Comparison of ENCODE assay signal across 8 cellular contexts in the genomic region with DNA sequence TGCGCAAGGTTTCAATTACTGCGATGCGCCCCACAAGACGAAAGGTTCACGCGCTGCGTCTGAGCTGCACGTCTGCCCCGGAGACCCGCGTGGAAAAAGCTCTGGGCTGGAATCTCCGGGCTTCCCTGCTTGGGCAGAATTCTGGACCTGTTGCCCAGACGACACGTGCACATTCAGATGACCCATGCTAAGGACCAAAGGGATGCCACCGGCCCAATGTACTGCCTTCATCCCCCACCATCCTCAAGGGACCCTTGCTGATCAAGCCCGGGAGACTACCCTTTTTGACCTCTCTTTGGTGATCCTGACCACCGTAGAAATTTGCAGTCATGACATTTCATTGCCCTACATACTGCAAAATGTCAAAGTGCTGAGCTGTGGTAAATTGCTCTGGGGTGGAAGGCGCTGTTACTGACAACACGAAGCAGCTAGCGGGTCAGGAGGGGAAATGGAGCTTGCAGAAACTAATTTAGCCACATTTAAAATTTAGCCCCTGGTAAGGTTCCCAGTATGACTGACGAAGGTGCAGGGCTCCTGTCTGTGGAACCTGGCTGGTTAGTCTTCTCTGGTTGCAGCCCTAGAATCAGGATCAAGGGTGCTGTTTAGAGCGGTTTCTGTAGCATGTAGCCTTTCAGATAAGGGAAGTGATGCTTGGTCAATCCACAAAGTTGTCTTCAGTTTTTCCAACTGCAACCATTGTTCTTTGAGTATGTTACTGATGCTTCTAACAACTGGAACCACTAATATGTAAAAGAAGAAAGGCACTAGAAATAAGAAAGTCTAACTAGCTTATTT.
DNase-seq lines count a peak whose midpoint lies in the region; ATAC-seq and TF ChIP-seq lines count a peak whose summit lies in the region.

No MANE protein-coding gene starts in this region.

- peak overlapping the region; percentile 67 for H3K9ac ChIP-seq in adipocyte (ENCODE audit: low read length)

- no peaks in the 10 kb centered on the region for H3K9me3 Mint-ChIP-seq in activated CD8-positive, alpha-beta memory T cell treated with anti-CD3 and anti-CD28 coated beads, Interleukin-2, amount 10 ng/mL, durations not matched to agents 7 days and 5 days (ENCODE audit: low read depth)

- peak overlapping the region; percentile 85 for H3K4me3 ChIP-seq in adipocyte (ENCODE audit: low read length)
- peak overlapping the region; percentile 48 for H3K4me3 ChIP-seq in lower leg skin (ENCODE audit: low read depth, poor library complexity, severe bottlenecking)
- peak overlapping the region; percentile 54 to 56 for H3K4me3 ChIP-seq in tibial artery

- peak overlapping the region in 1 of 2 donors; percentile 29 for H3K27ac ChIP-seq in tibial artery

- TF ChIP-seq POLR2A in lower leg skin (IDR thresholded peaks at IDR 0.05), result no peak

- ATAC-seq in activated CD8-positive, alpha-beta memory T cell treated with anti-CD3 and anti-CD28 coated beads, Interleukin-2, amount 10 ng/mL, durations not matched to agents 7 days and 5 days, result peak; percentile 16
- ATAC-seq in HG03432 (IDR thresholded peaks at IDR 0.05; ENCODE audit: unreplicated experiment), result no peak

- peaks cover 15% of the 10 kb centered on the region for H3K27me3 ChIP-seq in adipocyte (replicated peaks; ENCODE audit: control insufficient read depth, insufficient read depth, low read length)
- H3K27me3 ChIP-seq in tibial artery, result peaks cover 0 to 20% of the 10 kb centered on the region in 2 donors

- CTCF ChIA-PET in activated CD8-positive, alpha-beta memory T cell treated with anti-CD3 and anti-CD28 coated beads, Interleukin-2, amount 10 ng/mL, durations not matched to agents 7 days and 5 days (lab: Charles Lee), result interaction anchor here (1.1 to 2.8 kb wide), 6 partner anchors 17 to 115 kb away, joined by 3 to 13 read pairs (median 7); no protein-coding TSS in a partner anchor

- peak overlapping the region; percentile 90 for H3K4me3 Mint-ChIP-seq in activated CD8-positive, alpha-beta memory T cell treated with anti-CD3 and anti-CD28 coated beads, Interleukin-2, amount 10 ng/mL, durations not matched to agents 7 days and 5 days

- peaks cover 72% of the 10 kb centered on the region for H3K27me3 Mint-ChIP-seq in activated CD8-positive, alpha-beta memory T cell treated with anti-CD3 and anti-CD28 coated beads, Interleukin-2, amount 10 ng/mL, durations not matched to agents 7 days and 5 days

- H3K9me3 ChIP-seq in adipocyte (ENCODE audit: control insufficient read depth, low read length), result no peaks in the 10 kb centered on the region
- H3K9me3 ChIP-seq in tibial artery, result no peaks in the 10 kb centered on the region

- peaks cover 6% of the 10 kb centered on the region for H3K36me3 Mint-ChIP-seq in activated CD8-positive, alpha-beta memory T cell treated with anti-CD3 and anti-CD28 coated beads, Interleukin-2, amount 10 ng/mL, durations not matched to agents 7 days and 5 days

- peaks cover 4% of the 10 kb centered on the region for H3K4me1 ChIP-seq in adipocyte (ENCODE audit: control insufficient read depth, insufficient read depth, low read length)
- peaks cover 0 to 25% (median 23%) of the 10 kb centered on the region in 4 donors for H3K4me1 ChIP-seq in tibial artery

- H3K4me1 Mint-ChIP-seq in activated CD8-positive, alpha-beta memory T cell treated with anti-CD3 and anti-CD28 coated beads, Interleukin-2, amount 10 ng/mL, durations not matched to agents 7 days and 5 days, result peaks cover 40% of the 10 kb centered on the region

- WGBS in lower leg skin, 2 donors, result 20 to 34% methylated on average over 14 to 22 of the region's 22 CpGs

- TF ChIP-seq CTCF in lower leg skin (IDR thresholded peaks at IDR 0.05) (no peak), tibial artery (IDR thresholded peaks at IDR 0.05) (no peak)

- intact Hi-C loops in lower leg skin (cut with DNase I; ENCODE audit: low total_unique reads) (no loop called here), tibial artery (cut with DNase I; ENCODE audit: low total_unique reads) (no loop called here)

- peak overlapping the region; percentile 74 for H3K27ac Mint-ChIP-seq in activated CD8-positive, alpha-beta memory T cell treated with anti-CD3 and anti-CD28 coated beads, Interleukin-2, amount 10 ng/mL, durations not matched to agents 7 days and 5 days

- DNase-seq in activated CD8-positive, alpha-beta memory T cell treated with anti-CD3 and anti-CD28 coated beads, Interleukin-2, amount 10 ng/mL, durations not matched to agents 7 days and 5 days, result no peak
- no peak for DNase-seq in activated CD8-positive, alpha-beta memory T cell treated with anti-CD3 and anti-CD28 coated beads for 24 hours
- peak; percentile 7 for DNase-seq in adipocyte (ENCODE audit: low read depth)
- DNase-seq in lower leg skin (ENCODE audit: low spot score in 2 of 2), result no peak
- no peak for DNase-seq in tibial artery
- no peak for DNase-seq in DMS53 (lab: John Stamatoyannopoulos, UW)
- DNase-seq in superior temporal gyrus (ENCODE audit: extremely low spot score), result no peak

- H3K36me3 ChIP-seq in adipocyte (ENCODE audit: control insufficient read depth, insufficient read depth, low read length, severe bottlenecking) (no peaks in the 10 kb centered on the region), tibial artery (no peaks in the 10 kb centered on the region)
